In the genomic region with DNA sequence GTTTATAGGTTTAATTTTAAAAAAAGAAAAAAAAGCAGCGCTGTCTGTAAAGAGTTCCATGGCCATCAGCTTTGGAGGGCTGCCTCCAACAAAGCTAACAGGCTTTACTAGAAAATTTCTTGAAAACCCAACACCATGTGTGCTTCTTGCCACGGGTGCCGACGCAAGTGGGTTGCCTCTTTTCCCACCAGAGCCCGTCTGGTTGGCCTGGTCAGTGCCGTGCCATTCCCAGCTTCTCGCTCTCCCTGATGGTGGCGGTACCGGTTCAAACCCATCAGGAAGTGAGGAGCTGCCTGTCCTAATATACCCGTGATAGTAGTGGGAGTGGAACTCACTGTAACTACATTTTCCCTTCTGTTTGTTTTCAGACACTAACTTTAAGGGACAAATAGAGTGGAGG, we compare ENCODE assay signal across 37 cellular contexts.
"Had no signal": no experiment of that assay in that cellular context is flagged by ENCODE, and none has a peak within 500 bp of the region (broad histone marks: within the 10 kb centered on the region; RNA-seq: fewer than 3 reads in every experiment).

No MANE protein-coding gene starts in this region.

- H3K36me3 ChIP-seq: ascending aorta, cardiac muscle cell had no signal

- H3K27me3 ChIP-seq: ascending aorta, cardiac muscle cell had no signal

- H3K4me3 ChIP-seq: ascending aorta, cardiac muscle cell had no signal

- H3K4me1 Mint-ChIP-seq: activated B cell treated with CpG ODN at 0.5 μM for 24 hours; activated CD4-positive, alpha-beta T cell treated with anti-CD3 and anti-CD28 coated beads, Interleukin-2, amount 10 ng/mL, durations not matched to agents 24 days and 14 days; activated naive CD4-positive, alpha-beta T cell treated with anti-CD3 and anti-CD28 coated beads, Interleukin-2, amount 50 U/mL, for 24 hours; activated naive CD8-positive, alpha-beta T cell treated with anti-CD3 and anti-CD28 coated beads, Interleukin-2, amount 10 ng/mL, durations not matched to agents 7 days and 5 days; activated naive CD8-positive, alpha-beta T cell treated with anti-CD3 and anti-CD28 coated beads, Interleukin-2, amount 50 U/mL, for 24 hours; activated T-helper 17 cell treated with anti-CD3 and anti-CD28 coated beads, Interleukin-2, amount 50 U/mL, for 72 hours; central memory CD8-positive, alpha-beta T cell had no signal

- H3K9me3 ChIP-seq: ascending aorta had no signal

- H3K27ac ChIP-seq: ascending aorta, cardiac muscle cell, VCaP had no signal

- DNase-seq: activated B cell treated with CpG ODN at 0.5 μM for 24 hours; activated CD4-positive, alpha-beta memory T cell treated with anti-CD3 and anti-CD28 coated beads for 36 hours; activated CD4-positive, alpha-beta T cell treated with anti-CD3 and anti-CD28 coated beads for 4 hours; activated CD4-positive, alpha-beta T cell treated with anti-CD3 and anti-CD28 coated beads, Interleukin-2, amount 10 ng/mL, durations not matched to agents 24 days and 14 days; activated CD4-positive, alpha-beta T cell treated with anti-CD3 and anti-CD28 coated beads, Interleukin-2, amount 50 U/mL, for 1 hour; activated CD4-positive, alpha-beta T cell treated with anti-CD3 and anti-CD28 coated beads, Interleukin-2, amount 50 U/mL, for 4 hours; activated CD4-positive, CD25-positive, alpha-beta regulatory T cell treated with anti-CD3 and anti-CD28 coated beads, Interleukin-2, amount 50 U/mL, for 72 hours; activated CD8-positive, alpha-beta memory T cell treated with anti-CD3 and anti-CD28 coated beads, Interleukin-2, amount 50 U/mL, for 4 hours; activated CD8-positive, alpha-beta T cell treated with anti-CD3 and anti-CD28 coated beads for 36 hours; activated effector memory CD4-positive, alpha-beta T cell treated with anti-CD3 and anti-CD28 coated beads, Interleukin-2, amount 50 U/mL, for 16 hours; activated gamma-delta T cell treated with Interleukin-2 at 50 U/mL for 16 hours; activated naive CD4-positive, alpha-beta T cell; activated naive CD4-positive, alpha-beta T cell treated with anti-CD3 and anti-CD28 coated beads for 36 hours; activated naive CD8-positive, alpha-beta T cell treated with anti-CD3 and anti-CD28 coated beads, Interleukin-2, amount 10 ng/mL, durations not matched to agents 7 days and 5 days; activated naive CD8-positive, alpha-beta T cell treated with anti-CD3 and anti-CD28 coated beads, Interleukin-2, amount 50 U/mL, for 24 hours; activated T-cell treated with anti-CD3 and anti-CD28 coated beads for 4 hours; activated T-cell treated with anti-CD3 and anti-CD28 coated beads, Interleukin-2, amount 50 U/mL, for 1 hour; activated T-cell treated with anti-CD3 and anti-CD28 coated beads, Interleukin-2, amount 50 U/mL, for 4 hours; activated T-cell treated with anti-CD3 and anti-CD28 coated beads, Interleukin-2, amount 50 U/mL, for 72 hours; amygdala; anterior cingulate cortex; caudate nucleus; cerebellar nuclear complex; T-helper 1 cell; T-helper 2 cell; T-helper 9 cell had no signal

- H3K4me1 ChIP-seq: ascending aorta had no signal

- H3K4me3 Mint-ChIP-seq: activated B cell treated with CpG ODN at 0.5 μM for 24 hours; activated CD4-positive, alpha-beta memory T cell treated with anti-CD3 and anti-CD28 coated beads for 36 hours; activated CD4-positive, alpha-beta T cell treated with anti-CD3 and anti-CD28 coated beads, Interleukin-2, amount 10 ng/mL, durations not matched to agents 24 days and 14 days; activated CD8-positive, alpha-beta T cell treated with anti-CD3 and anti-CD28 coated beads for 36 hours; activated naive CD4-positive, alpha-beta T cell treated with anti-CD3 and anti-CD28 coated beads for 36 hours; activated naive CD4-positive, alpha-beta T cell treated with anti-CD3 and anti-CD28 coated beads, Interleukin-2, amount 50 U/mL, for 24 hours; activated naive CD8-positive, alpha-beta T cell; activated naive CD8-positive, alpha-beta T cell treated with anti-CD3 and anti-CD28 coated beads, Interleukin-2, amount 10 ng/mL, durations not matched to agents 7 days and 5 days; activated naive CD8-positive, alpha-beta T cell treated with anti-CD3 and anti-CD28 coated beads, Interleukin-2, amount 50 U/mL, for 24 hours; activated T-cell treated with anti-CD3 and anti-CD28 coated beads, Interleukin-2, amount 50 U/mL, for 4 hours; activated T-cell treated with anti-CD3 and anti-CD28 coated beads, Interleukin-2, amount 50 U/mL, for 72 hours; activated T-helper 1 cell treated with anti-CD3 and anti-CD28 coated beads, Interleukin-12 subunit alpha, Interleukin-12 subunit beta, Interleukin-2, Interleukin-4 antibody, amounts not matched to agents 30 ng/mL and 10 ng/mL and 1 ng/mL, durations not matched to agents 14 hours and 24 hours and 36 hours; activated T-helper 17 cell treated with anti-CD3 and anti-CD28 coated beads, Interleukin-2, amount 50 U/mL, for 72 hours; brain; central memory CD8-positive, alpha-beta T cell; T-helper 1 cell treated with Interleukin-12 subunit alpha and Interleukin-12 subunit beta and Interleukin-4 antibody, amounts not matched to agents 30 μg/mL and 1 μg/mL, for 36 hours; T-helper 2 cell treated with Interferon-gamma antibody and Interleukin-4, amounts not matched to agents 5 μg/mL and 100 μg/mL, for 36 hours had no signal

- H3K27ac Mint-ChIP-seq: activated B cell treated with CpG ODN at 0.5 μM for 24 hours; activated CD4-positive, alpha-beta memory T cell treated with anti-CD3 and anti-CD28 coated beads for 36 hours; activated CD4-positive, alpha-beta T cell treated with anti-CD3 and anti-CD28 coated beads, Interleukin-2, amount 10 ng/mL, durations not matched to agents 24 days and 14 days; activated CD8-positive, alpha-beta T cell treated with anti-CD3 and anti-CD28 coated beads for 36 hours; activated naive CD4-positive, alpha-beta T cell treated with anti-CD3 and anti-CD28 coated beads for 36 hours; activated naive CD4-positive, alpha-beta T cell treated with anti-CD3 and anti-CD28 coated beads, Interleukin-2, amount 50 U/mL, for 24 hours; activated naive CD8-positive, alpha-beta T cell; activated naive CD8-positive, alpha-beta T cell treated with anti-CD3 and anti-CD28 coated beads, Interleukin-2, amount 10 ng/mL, durations not matched to agents 7 days and 5 days; activated naive CD8-positive, alpha-beta T cell treated with anti-CD3 and anti-CD28 coated beads, Interleukin-2, amount 50 U/mL, for 24 hours; activated T-cell treated with anti-CD3 and anti-CD28 coated beads, Interleukin-2, amount 50 U/mL, for 72 hours; activated T-helper 1 cell treated with anti-CD3 and anti-CD28 coated beads, Interleukin-12 subunit alpha, Interleukin-12 subunit beta, Interleukin-2, Interleukin-4 antibody, amounts not matched to agents 30 ng/mL and 10 ng/mL and 1 ng/mL, durations not matched to agents 14 hours and 24 hours and 36 hours; activated T-helper 17 cell treated with anti-CD3 and anti-CD28 coated beads, Interleukin-2, amount 50 U/mL, for 72 hours; T-helper 1 cell treated with Interleukin-12 subunit alpha and Interleukin-12 subunit beta and Interleukin-4 antibody, amounts not matched to agents 30 μg/mL and 1 μg/mL, for 36 hours; T-helper 2 cell treated with Interferon-gamma antibody and Interleukin-4, amounts not matched to agents 5 μg/mL and 100 μg/mL, for 36 hours had no signal

- H3K9me3 Mint-ChIP-seq: activated CD4-positive, alpha-beta T cell treated with anti-CD3 and anti-CD28 coated beads, Interleukin-2, amount 10 ng/mL, durations not matched to agents 24 days and 14 days; activated CD8-positive, alpha-beta T cell treated with anti-CD3 and anti-CD28 coated beads for 36 hours; activated naive CD4-positive, alpha-beta T cell treated with anti-CD3 and anti-CD28 coated beads, Interleukin-2, amount 50 U/mL, for 24 hours; activated naive CD8-positive, alpha-beta T cell treated with anti-CD3 and anti-CD28 coated beads, Interleukin-2, amount 10 ng/mL, durations not matched to agents 7 days and 5 days; activated naive CD8-positive, alpha-beta T cell treated with anti-CD3 and anti-CD28 coated beads, Interleukin-2, amount 50 U/mL, for 24 hours; activated T-cell treated with anti-CD3 and anti-CD28 coated beads, Interleukin-2, amount 50 U/mL, for 4 hours; activated T-helper 1 cell treated with anti-CD3 and anti-CD28 coated beads, Interleukin-12 subunit alpha, Interleukin-12 subunit beta, Interleukin-2, Interleukin-4 antibody, amounts not matched to agents 30 ng/mL and 10 ng/mL and 1 ng/mL, durations not matched to agents 14 hours and 24 hours and 36 hours; activated T-helper 17 cell treated with anti-CD3 and anti-CD28 coated beads, Interleukin-2, amount 50 U/mL, for 72 hours; brain; central memory CD8-positive, alpha-beta T cell; T-helper 1 cell treated with Interleukin-12 subunit alpha and Interleukin-12 subunit beta and Interleukin-4 antibody, amounts not matched to agents 30 μg/mL and 1 μg/mL, for 36 hours; T-helper 2 cell treated with Interferon-gamma antibody and Interleukin-4, amounts not matched to agents 5 μg/mL and 100 μg/mL, for 36 hours had no signal

- H3K36me3 Mint-ChIP-seq: activated CD4-positive, alpha-beta memory T cell treated with anti-CD3 and anti-CD28 coated beads for 36 hours; activated naive CD4-positive, alpha-beta T cell treated with anti-CD3 and anti-CD28 coated beads, Interleukin-2, amount 50 U/mL, for 24 hours; activated naive CD8-positive, alpha-beta T cell; activated naive CD8-positive, alpha-beta T cell treated with anti-CD3 and anti-CD28 coated beads, Interleukin-2, amount 10 ng/mL, durations not matched to agents 7 days and 5 days; brain had no signal

- H3K27me3 Mint-ChIP-seq: activated B cell treated with CpG ODN at 0.5 μM for 24 hours; activated CD4-positive, alpha-beta memory T cell treated with anti-CD3 and anti-CD28 coated beads for 36 hours; activated CD4-positive, alpha-beta T cell treated with anti-CD3 and anti-CD28 coated beads, Interleukin-2, amount 10 ng/mL, durations not matched to agents 24 days and 14 days; activated CD8-positive, alpha-beta T cell treated with anti-CD3 and anti-CD28 coated beads for 36 hours; activated naive CD4-positive, alpha-beta T cell treated with anti-CD3 and anti-CD28 coated beads, Interleukin-2, amount 50 U/mL, for 24 hours; activated naive CD8-positive, alpha-beta T cell; activated naive CD8-positive, alpha-beta T cell treated with anti-CD3 and anti-CD28 coated beads, Interleukin-2, amount 10 ng/mL, durations not matched to agents 7 days and 5 days; activated naive CD8-positive, alpha-beta T cell treated with anti-CD3 and anti-CD28 coated beads, Interleukin-2, amount 50 U/mL, for 24 hours; activated T-helper 17 cell treated with anti-CD3 and anti-CD28 coated beads, Interleukin-2, amount 50 U/mL, for 72 hours; brain; central memory CD8-positive, alpha-beta T cell had no signal

- ATAC-seq: activated CD8-positive, alpha-beta T cell treated with anti-CD3 and anti-CD28 coated beads for 36 hours; activated naive CD8-positive, alpha-beta T cell treated with anti-CD3 and anti-CD28 coated beads, Interleukin-2, amount 50 U/mL, for 24 hours; activated T-cell treated with anti-CD3 and anti-CD28 coated beads, Interleukin-2, amount 50 U/mL, for 4 hours; activated T-cell treated with anti-CD3 and anti-CD28 coated beads, Interleukin-2, amount 50 U/mL, for 72 hours; activated T-helper 17 cell treated with anti-CD3 and anti-CD28 coated beads, Interleukin-2, amount 50 U/mL, for 72 hours had no signal
